In the genomic region with DNA sequence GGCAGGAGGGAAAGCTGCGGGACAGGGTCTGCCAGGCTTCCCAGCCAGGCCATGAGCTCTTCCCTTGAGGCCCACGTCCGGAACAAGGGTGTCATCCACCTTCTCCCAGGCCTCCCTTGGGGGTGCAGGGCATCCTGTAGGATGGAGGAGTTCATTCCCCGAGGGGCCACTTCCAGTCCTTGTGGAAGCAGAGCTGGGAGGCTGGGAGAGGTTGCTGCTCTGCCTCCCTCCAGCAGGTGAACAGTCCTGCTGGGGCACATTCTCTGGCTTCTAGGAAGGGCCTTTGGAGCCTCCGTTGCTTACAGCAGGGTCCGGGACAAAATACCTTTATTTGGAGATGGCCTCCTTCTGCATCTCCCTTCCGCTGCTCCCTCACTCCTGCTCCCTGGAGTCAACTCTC, we compare ENCODE assay signal across 22 cellular contexts. TPM values are rescaled to one million over a fixed set of nuclear protein-coding genes. Genes with fewer than 3 reads are reported as not detected.
"Had no signal": no experiment of that assay in that cellular context is flagged by ENCODE, and none has a peak within 500 bp of the region (broad histone marks: within the 10 kb centered on the region; RNA-seq: fewer than 3 reads in every experiment).

No MANE protein-coding gene starts in this region.

- ATAC-seq: activated CD4-positive, alpha-beta T cell treated with anti-CD3 and anti-CD28 coated beads for 36 hours; activated CD8-positive, alpha-beta memory T cell treated with anti-CD3 and anti-CD28 coated beads, Interleukin-2, amount 10 ng/mL, durations not matched to agents 7 days and 5 days; activated naive CD8-positive, alpha-beta T cell treated with anti-CD3 and anti-CD28 coated beads, Interleukin-2, amount 50 U/mL, for 24 hours; T-helper 17 cell had no signal

- H3K36me3 Mint-ChIP-seq: activated CD8-positive, alpha-beta memory T cell treated with anti-CD3 and anti-CD28 coated beads, Interleukin-2, amount 10 ng/mL, durations not matched to agents 7 days and 5 days had no signal

- H3K9me3 Mint-ChIP-seq: activated CD4-positive, alpha-beta memory T cell treated with anti-CD3 and anti-CD28 coated beads, Interleukin-2, amount 10 ng/mL, durations not matched to agents 7 days and 5 days; stimulated activated naive CD8-positive, alpha-beta T cell treated with anti-CD3 and anti-CD28 coated beads, Interleukin-15, Interleukin-2, amounts not matched to agents 100 ng/mL and 50 ng/mL, for 24 hours had no signal

- H3K36me3 ChIP-seq: brain microvascular endothelial cell, right atrium auricular region, suprapubic skin, transverse colon had no signal

- DNase-seq: activated CD4-positive, alpha-beta memory T cell treated with anti-CD3 and anti-CD28 coated beads, Interleukin-2, amount 10 ng/mL, durations not matched to agents 7 days and 5 days; activated CD4-positive, alpha-beta T cell treated with anti-CD3 and anti-CD28 coated beads for 36 hours; activated CD8-positive, alpha-beta memory T cell treated with anti-CD3 and anti-CD28 coated beads, Interleukin-2, amount 10 ng/mL, durations not matched to agents 7 days and 5 days; activated naive CD4-positive, alpha-beta T cell treated with anti-CD3 and anti-CD28 coated beads for 36 hours; activated naive CD8-positive, alpha-beta T cell treated with anti-CD3 and anti-CD28 coated beads, Interleukin-2, amount 50 U/mL, for 24 hours; anterior cingulate cortex; brain microvascular endothelial cell; central memory CD4-positive, alpha-beta T cell; erythroblast; foreskin melanocyte; glutamatergic neuron; hippocampal formation; midbrain; nephron progenitor cell; occipital lobe; posterior cingulate gyrus; T-helper 17 cell; transverse colon had no signal

- H3K4me1 Mint-ChIP-seq: activated CD4-positive, alpha-beta memory T cell treated with anti-CD3 and anti-CD28 coated beads, Interleukin-2, amount 10 ng/mL, durations not matched to agents 7 days and 5 days; activated CD4-positive, alpha-beta T cell treated with anti-CD3 and anti-CD28 coated beads for 36 hours; activated CD8-positive, alpha-beta memory T cell treated with anti-CD3 and anti-CD28 coated beads, Interleukin-2, amount 10 ng/mL, durations not matched to agents 7 days and 5 days; activated naive CD8-positive, alpha-beta T cell treated with anti-CD3 and anti-CD28 coated beads, Interleukin-2, amount 50 U/mL, for 24 hours; T-helper 17 cell had no signal

- H3K4me3 ChIP-seq: lung, right atrium auricular region, suprapubic skin, transverse colon had no signal

- H3K27ac Mint-ChIP-seq: activated CD4-positive, alpha-beta memory T cell treated with anti-CD3 and anti-CD28 coated beads, Interleukin-2, amount 10 ng/mL, durations not matched to agents 7 days and 5 days; activated CD4-positive, alpha-beta T cell treated with anti-CD3 and anti-CD28 coated beads for 36 hours; activated CD8-positive, alpha-beta memory T cell treated with anti-CD3 and anti-CD28 coated beads, Interleukin-2, amount 10 ng/mL, durations not matched to agents 7 days and 5 days; activated naive CD4-positive, alpha-beta T cell treated with anti-CD3 and anti-CD28 coated beads for 36 hours; activated naive CD8-positive, alpha-beta T cell treated with anti-CD3 and anti-CD28 coated beads, Interleukin-2, amount 50 U/mL, for 24 hours; nephron progenitor cell; stimulated activated naive CD8-positive, alpha-beta T cell treated with anti-CD3 and anti-CD28 coated beads, Interleukin-15, Interleukin-2, amounts not matched to agents 100 ng/mL and 50 ng/mL, for 24 hours; T-helper 17 cell had no signal

- H3K4me3 Mint-ChIP-seq: activated CD4-positive, alpha-beta memory T cell treated with anti-CD3 and anti-CD28 coated beads, Interleukin-2, amount 10 ng/mL, durations not matched to agents 7 days and 5 days; activated CD4-positive, alpha-beta T cell treated with anti-CD3 and anti-CD28 coated beads for 36 hours; activated CD8-positive, alpha-beta memory T cell treated with anti-CD3 and anti-CD28 coated beads, Interleukin-2, amount 10 ng/mL, durations not matched to agents 7 days and 5 days; activated naive CD4-positive, alpha-beta T cell treated with anti-CD3 and anti-CD28 coated beads for 36 hours; activated naive CD8-positive, alpha-beta T cell treated with anti-CD3 and anti-CD28 coated beads, Interleukin-2, amount 50 U/mL, for 24 hours; nephron progenitor cell; stimulated activated naive CD8-positive, alpha-beta T cell treated with anti-CD3 and anti-CD28 coated beads, Interleukin-15, Interleukin-2, amounts not matched to agents 100 ng/mL and 50 ng/mL, for 24 hours; T-helper 17 cell had no signal

- H3K9me3 ChIP-seq: suprapubic skin, transverse colon had no signal

- H3K27ac ChIP-seq: brain microvascular endothelial cell, right atrium auricular region, suprapubic skin, transverse colon had no signal

RNA-seq across cellular contexts. Expression of gene SHANK2, which starts 3.7 kb away (rescaled TPM):
- total RNA-seq: activated CD4-positive, alpha-beta memory T cell treated with anti-CD3 and anti-CD28 coated beads, Interleukin-2, amount 10 ng/mL, durations not matched to agents 7 days and 5 days; activated CD4-positive, alpha-beta T cell treated with anti-CD3 and anti-CD28 coated beads for 36 hours; activated CD8-positive, alpha-beta memory T cell treated with anti-CD3 and anti-CD28 coated beads, Interleukin-2, amount 10 ng/mL, durations not matched to agents 7 days and 5 days; activated naive CD4-positive, alpha-beta T cell treated with anti-CD3 and anti-CD28 coated beads for 36 hours had no signal
